ENCODE assay signal across 17 cellular contexts in the genomic region with DNA sequence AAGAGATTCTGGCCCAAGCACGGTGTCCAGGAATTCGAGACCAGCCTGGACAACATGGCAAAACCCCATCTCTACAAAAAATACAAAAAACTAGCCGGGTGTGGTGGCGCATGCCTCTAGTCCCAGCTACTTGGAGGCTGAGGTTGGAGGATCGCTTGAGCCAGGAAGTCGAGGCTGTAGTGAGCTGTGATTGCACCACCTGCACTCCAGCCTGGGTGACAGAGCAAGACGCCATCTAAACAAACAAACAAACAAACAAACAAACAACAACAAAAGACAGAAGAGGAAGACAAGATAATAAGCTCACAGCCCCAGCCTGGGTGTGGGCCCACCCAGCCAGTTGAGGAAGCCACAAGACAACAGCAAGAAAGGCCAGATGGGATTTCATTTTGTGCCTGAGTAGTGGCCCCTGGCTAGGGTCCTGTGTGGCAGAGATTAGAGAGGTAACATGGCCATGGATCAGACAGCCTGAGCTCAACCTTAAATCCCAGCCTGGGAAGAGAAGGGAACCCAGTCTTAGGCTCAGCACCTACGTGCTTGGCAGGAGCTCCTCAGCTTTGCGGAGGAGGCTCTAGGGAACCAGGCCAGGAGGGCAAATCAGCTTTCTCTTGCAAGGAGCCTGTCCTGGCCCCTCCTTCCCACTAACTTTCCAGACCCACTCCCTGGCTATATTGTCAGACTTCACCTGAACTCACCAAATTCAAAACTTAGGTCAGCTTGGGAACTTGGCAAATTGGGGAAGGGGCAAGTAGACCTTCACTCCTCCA. TPM values are rescaled to one million over a fixed set of nuclear protein-coding genes. Genes with fewer than 3 reads are reported as not detected.
DNase-seq lines count a peak whose midpoint lies in the region; ATAC-seq, FAIRE-seq and TF ChIP-seq lines count a peak whose summit lies in the region.
"Had no signal": no experiment of that assay in that cellular context is flagged by ENCODE, and none has a peak within 500 bp of the region (broad histone marks: within the 10 kb centered on the region; RNA-seq: fewer than 3 reads in every experiment).

No MANE protein-coding gene starts in this region.

- H3K27ac Mint-ChIP-seq in activated naive CD4-positive, alpha-beta T cell treated with anti-CD3 and anti-CD28 coated beads, Interleukin-2, amount 10 ng/mL, durations not matched to agents 7 days and 5 days = no peak overlapping the region
- H3K27ac Mint-ChIP-seq in WTC11 (peak overlapping the region; percentile 79), mesothelial cell of epicardium (peak overlapping the region; percentile 37)

- POLR2A ChIA-PET in WTC11 (lab: Charles Lee) = interaction anchor here (0.6 to 2.0 kb wide), 6 partner anchors 15 to 49 kb away, joined by 3 to 11 read pairs (median 4); partner anchors contain the start of genes BTBD19 and RPS8

- CTCF ChIA-PET in activated naive CD4-positive, alpha-beta T cell treated with anti-CD3 and anti-CD28 coated beads, Interleukin-2, amount 10 ng/mL, durations not matched to agents 7 days and 5 days (lab: Charles Lee) = interaction anchor here (0.5 to 4.3 kb wide), 19 partner anchors 8 to 509 kb away, joined by 3 to 16 read pairs (median 5); partner anchors contain the start of genes BTBD19, EIF2B3, HECTD3 and PLK3
- CTCF ChIA-PET in WTC11 (lab: Charles Lee) = interaction anchor here (0.6 to 2.7 kb wide), 24 partner anchors 8 to 700 kb away, joined by 3 to 26 read pairs (median 6); partner anchors contain the start of genes BTBD19, EIF2B3, HECTD3 and PTCH2

- no peaks in the 10 kb centered on the region for H3K9me3 ChIP-seq in esophagus squamous epithelium
- H3K9me3 ChIP-seq: heart right ventricle, prostate gland had no signal

- H3K4me3 ChIP-seq in esophagus squamous epithelium = no peak overlapping the region
- H3K4me3 ChIP-seq: heart right ventricle, prostate gland had no signal

- H3K9me3 Mint-ChIP-seq in activated naive CD4-positive, alpha-beta T cell treated with anti-CD3 and anti-CD28 coated beads, Interleukin-2, amount 10 ng/mL, durations not matched to agents 7 days and 5 days = no peaks in the 10 kb centered on the region
- H3K9me3 Mint-ChIP-seq in WTC11 (no peaks in the 10 kb centered on the region), mesothelial cell of epicardium (no peaks in the 10 kb centered on the region)
- H3K9me3 Mint-ChIP-seq: activated T-cell treated with anti-CD3 and anti-CD28 coated beads, Interleukin-2, amount 50 U/mL, for 4 hours had no signal

- intact Hi-C loops in esophagus squamous epithelium (cut with DNase I) = no loop called here

- H3K4me1 ChIP-seq in esophagus squamous epithelium = peaks cover 0 to 19% (median 0%) of the 10 kb centered on the region in 3 donors
- H3K4me1 ChIP-seq: heart right ventricle, prostate gland had no signal

- no peaks in the 10 kb centered on the region for H3K36me3 Mint-ChIP-seq in activated naive CD4-positive, alpha-beta T cell treated with anti-CD3 and anti-CD28 coated beads, Interleukin-2, amount 10 ng/mL, durations not matched to agents 7 days and 5 days
- H3K36me3 Mint-ChIP-seq in WTC11 (no peaks in the 10 kb centered on the region), mesothelial cell of epicardium (no peaks in the 10 kb centered on the region)

- no peaks in the 10 kb centered on the region for H3K36me3 ChIP-seq in esophagus squamous epithelium
- H3K36me3 ChIP-seq: heart right ventricle, prostate gland had no signal

- WGBS in esophagus squamous epithelium, 2 donors = 63 to 75% methylated on average over 5 to 7 of the region's 9 CpGs

- H3K4me3 Mint-ChIP-seq in activated naive CD4-positive, alpha-beta T cell treated with anti-CD3 and anti-CD28 coated beads, Interleukin-2, amount 10 ng/mL, durations not matched to agents 7 days and 5 days = no peak overlapping the region
- H3K4me3 Mint-ChIP-seq in WTC11 (peak overlapping the region; percentile 20), mesothelial cell of epicardium (no peak overlapping the region)
- H3K4me3 Mint-ChIP-seq: activated T-cell treated with anti-CD3 and anti-CD28 coated beads, Interleukin-2, amount 50 U/mL, for 4 hours had no signal

- peaks cover 26% of the 10 kb centered on the region for H3K27me3 Mint-ChIP-seq in activated naive CD4-positive, alpha-beta T cell treated with anti-CD3 and anti-CD28 coated beads, Interleukin-2, amount 10 ng/mL, durations not matched to agents 7 days and 5 days
- H3K27me3 Mint-ChIP-seq in WTC11 (ENCODE audit: low read depth) = no peaks in the 10 kb centered on the region
- no peaks in the 10 kb centered on the region for H3K27me3 Mint-ChIP-seq in mesothelial cell of epicardium (ENCODE audit: low read depth)

- no peaks in the 10 kb centered on the region for H3K27me3 ChIP-seq in esophagus squamous epithelium
- H3K27me3 ChIP-seq: heart right ventricle had no signal

- peak; percentile 2; the same call in 1 of the 2 replicates for ATAC-seq in WTC11
- ATAC-seq in GM18502 (IDR thresholded peaks at IDR 0.05; ENCODE audit: poor library complexity, unreplicated experiment) = no peak
- no peak for ATAC-seq in HG02798 (IDR thresholded peaks at IDR 0.05; ENCODE audit: poor library complexity, unreplicated experiment)

- no peak for TF ChIP-seq POLR2A in esophagus squamous epithelium (IDR thresholded peaks at IDR 0.05)

- H3K27ac ChIP-seq in esophagus squamous epithelium = no peak overlapping the region
- H3K27ac ChIP-seq: heart right ventricle, HL-60, prostate gland had no signal

- peak; percentile 77 for FAIRE-seq in urothelium cell line (lab: Jason Lieb, UNC)

- TF ChIP-seq CTCF in WTC11 (IDR thresholded peaks at IDR 0.05) (no peak), mesothelial cell of epicardium (IDR thresholded peaks at IDR 0.05; ENCODE audit: unreplicated experiment) (no peak), esophagus squamous epithelium (IDR thresholded peaks at IDR 0.05) (no peak)

- H3K4me1 Mint-ChIP-seq in activated naive CD4-positive, alpha-beta T cell treated with anti-CD3 and anti-CD28 coated beads, Interleukin-2, amount 10 ng/mL, durations not matched to agents 7 days and 5 days = peaks cover 3% of the 10 kb centered on the region
- H3K4me1 Mint-ChIP-seq in WTC11 (peaks cover 15% of the 10 kb centered on the region), mesothelial cell of epicardium (peaks cover 10% of the 10 kb centered on the region)

- peak; percentile 17 for DNase-seq in activated naive CD4-positive, alpha-beta T cell treated with anti-CD3 and anti-CD28 coated beads, Interleukin-2, amount 10 ng/mL, durations not matched to agents 7 days and 5 days
- no peak for DNase-seq in activated naive CD4-positive, alpha-beta T cell treated with anti-CD3 and anti-CD28 coated beads, Interleukin-2, amount 50 U/mL, for 16 hours
- DNase-seq in WTC11 (ENCODE audit: low spot score) (no peak), mesothelial cell of epicardium (ENCODE audit: low spot score in 2 of 2, unreplicated experiment in 2 of 2) (no peak), urothelium cell line (ENCODE audit: low spot score) (no peak), esophagus squamous epithelium (lab: John Stamatoyannopoulos, UW) (no peak)
- DNase-seq: activated T-cell treated with anti-CD3 and anti-CD28 coated beads, Interleukin-2, amount 50 U/mL, for 4 hours; anterior cingulate cortex; NCI-H1436 treated with DMSO at 0.1 percent for 48 hours had no signal

TF ChIP-seq in WTC11, 78 proteins besides CTCF, POLR2A, EP300 and RAD21 (continues in another document):
- no peak for TF ChIP-seq ATF1 (CRISPR knock-in tag; IDR thresholded peaks at IDR 0.05)
- TF ChIP-seq ZNF425 (CRISPR knock-in tag; conservative IDR thresholded peaks at IDR 0.05) = no peak
- TF ChIP-seq GABPB1 (CRISPR knock-in tag; IDR thresholded peaks at IDR 0.05) = no peak

RNA-seq across cellular contexts. Expression of gene BEST4, which starts 4.9 kb away (rescaled TPM):
- 1.6 to 1.7 TPM (median 1.6 TPM) in 3 replicates for total RNA-seq in WTC11 (2021)
- 1.4 to 1.7 TPM (median 1.4 TPM) in 3 replicates for total RNA-seq in mesothelial cell of epicardium
- total RNA-seq in esophagus squamous epithelium = under 1 TPM in 1 of 4 donors, not detected in 3; 0.26 TPM
- total RNA-seq: esophagus mucosa, LHCN-M2, prostate gland had no signal

RNA-seq across cellular contexts. Expression of gene PLK3, which starts 7.3 kb away (rescaled TPM):
- total RNA-seq in WTC11 (2021) = 10.1 to 16.4 TPM (median 12.0 TPM) in 3 replicates
- 24.7 to 27.5 TPM (median 27.4 TPM) in 3 replicates for total RNA-seq in mesothelial cell of epicardium
- total RNA-seq in esophagus squamous epithelium = 10 to 100 TPM; 10.3 to 36.2 (median 30.7) TPM

RNA-seq across cellular contexts. Expression of gene DYNLT4, which starts 14.2 kb away (rescaled TPM):
- 0.31 to 0.62 TPM (median 0.57 TPM) in 3 replicates for total RNA-seq in WTC11 (2021)
- total RNA-seq in mesothelial cell of epicardium = 0.31 to 0.72 TPM (median 0.47 TPM) in 3 replicates
- not detected for total RNA-seq in esophagus squamous epithelium
- total RNA-seq: activated T-cell treated with anti-CD3 and anti-CD28 coated beads, Interleukin-2, amount 50 U/mL, for 4 hours; esophagus mucosa; LHCN-M2; mucosa of gallbladder had no signal

RNA-seq across cellular contexts. Expression of gene BTBD19, which starts 15.4 kb away (rescaled TPM):
- 1.7 to 2.0 TPM (median 1.8 TPM) in 3 replicates for total RNA-seq in WTC11 (2021)
- 33.6 to 43.7 TPM (median 38.3 TPM) in 3 replicates for total RNA-seq in mesothelial cell of epicardium
- total RNA-seq in esophagus squamous epithelium = 1 to 10 TPM in 3 of 4 donors, under 1 TPM in 1; 0.68 to 5.3 (median 4.1) TPM

RNA-seq across cellular contexts. Expression of gene RPS8, which starts 17.6 kb away (rescaled TPM):
- total RNA-seq in WTC11 (2021) = 2,343 to 2,726 TPM (median 2,722 TPM) in 3 replicates
- total RNA-seq in mesothelial cell of epicardium = 2,191 to 2,296 TPM (median 2,278 TPM) in 3 replicates
- 1,000 to 10,000 TPM; 1,915 to 3,855 (median 2,689) TPM for total RNA-seq in esophagus squamous epithelium
